In genomic region chr6:83192456-83192855, GRCh38 we compare ENCODE assay signal across 8 cellular contexts. TPM values are rescaled to one million over a fixed set of nuclear protein-coding genes. Genes with fewer than 3 reads are reported as not detected.
DNase-seq lines count a peak whose midpoint lies in the region; ATAC-seq, FAIRE-seq and TF ChIP-seq lines count a peak whose summit lies in the region.

No MANE protein-coding gene starts in this region.

- H3K27me3 Mint-ChIP-seq in activated naive CD4-positive, alpha-beta T cell treated with anti-CD3 and anti-CD28 coated beads, Interleukin-2, amount 10 ng/mL, durations not matched to agents 7 days and 5 days = peaks cover 12% of the 10 kb centered on the region

- H3K9me3 Mint-ChIP-seq in activated naive CD4-positive, alpha-beta T cell treated with anti-CD3 and anti-CD28 coated beads, Interleukin-2, amount 10 ng/mL, durations not matched to agents 7 days and 5 days = no peaks in the 10 kb centered on the region
- H3K9me3 Mint-ChIP-seq in activated naive CD4-positive, alpha-beta T cell treated with anti-CD3 and anti-CD28 coated beads, Interleukin-2, amount 50 U/mL, for 72 hours = no peaks in the 10 kb centered on the region

- H3K4me1 Mint-ChIP-seq in activated naive CD4-positive, alpha-beta T cell treated with anti-CD3 and anti-CD28 coated beads, Interleukin-2, amount 10 ng/mL, durations not matched to agents 7 days and 5 days = peaks cover 44% of the 10 kb centered on the region

- H3K9me1 ChIP-seq in keratinocyte (ENCODE audit: control insufficient read depth, extremely low read depth, insufficient read depth, low read length) = no peaks in the 10 kb centered on the region

- H3K79me2 ChIP-seq in keratinocyte (ENCODE audit: control insufficient read depth, insufficient read depth, low read length) = peaks cover 26% of the 10 kb centered on the region

- H2AFZ ChIP-seq in keratinocyte (ENCODE audit: control insufficient read depth, low read length) = peak overlapping the region; percentile 98

- H3K4me1 ChIP-seq in keratinocyte (ENCODE audit: control insufficient read depth, extremely low read depth, insufficient read depth, low read length) (peaks cover 13% of the 10 kb centered on the region), tibial artery (peaks cover 0 to 37% (median 13%) of the 10 kb centered on the region in 4 donors)

- TF ChIP-seq CTCF in keratinocyte (optimal IDR thresholded peaks at IDR 0.05 in 1 of 3, IDR thresholded peaks at IDR 0.05 in 1 of 3, conservative IDR thresholded peaks at IDR 0.05 in 1 of 3; ENCODE audit: extremely low read depth in 1 of 3, insufficient read depth in 2 of 3, low read length in 3 of 3) = no peak
- no peak for TF ChIP-seq CTCF in tibial artery (IDR thresholded peaks at IDR 0.05)

- DNase-seq in activated naive CD4-positive, alpha-beta T cell treated with anti-CD3 and anti-CD28 coated beads, Interleukin-2, amount 10 ng/mL, durations not matched to agents 7 days and 5 days = no peak
- DNase-seq in activated naive CD4-positive, alpha-beta T cell treated with anti-CD3 and anti-CD28 coated beads, Interleukin-2, amount 50 U/mL, for 16 hours = no peak
- no peak for DNase-seq in activated naive CD4-positive, alpha-beta T cell treated with anti-CD3 and anti-CD28 coated beads, Interleukin-2, amount 50 U/mL, for 72 hours (ENCODE audit: low spot score in 2 of 2)
- DNase-seq in keratinocyte (ENCODE audit: low read depth, low spot score) = no peak
- no peak for DNase-seq in tibial artery
- DNase-seq in HEK293T (ENCODE audit: extremely low spot score) = no peak
- no peak for DNase-seq in activated CD4-positive, CD25-positive, alpha-beta regulatory T cell (lab: John Stamatoyannopoulos, UW)

- H3K9me3 ChIP-seq in keratinocyte (ENCODE audit: control insufficient read depth, low read depth, low read length) (no peaks in the 10 kb centered on the region), tibial artery (no peaks in the 10 kb centered on the region)

- H3K27me3 ChIP-seq in keratinocyte (ENCODE audit: control insufficient read depth, extremely low read depth, insufficient read depth, low read length) (no peaks in the 10 kb centered on the region), tibial artery (no peaks in the 10 kb centered on the region)

- H3K4me2 ChIP-seq in keratinocyte (ENCODE audit: control insufficient read depth, extremely low read depth, insufficient read depth, low read depth, low read length) = peak overlapping the region; percentile 84

- POLR2A ChIA-PET in HEK293T (lab: Yijun Ruan, JAX) = no interaction called here

- intact Hi-C loops in tibial artery (cut with DNase I; ENCODE audit: low total_unique reads) = no loop called here

- peak overlapping the region; percentile 93 for H3K9ac ChIP-seq in keratinocyte (ENCODE audit: control insufficient read depth, extremely low read depth, insufficient read depth, low read length)

- H4K20me1 ChIP-seq in keratinocyte (ENCODE audit: control insufficient read depth, extremely low read depth, insufficient read depth, low read length) = no peaks in the 10 kb centered on the region

- H3K36me3 Mint-ChIP-seq in activated naive CD4-positive, alpha-beta T cell treated with anti-CD3 and anti-CD28 coated beads, Interleukin-2, amount 10 ng/mL, durations not matched to agents 7 days and 5 days = peaks cover 25% of the 10 kb centered on the region
- peaks cover 6 to 10% of the 10 kb centered on the region in 2 donors for H3K36me3 Mint-ChIP-seq in activated naive CD4-positive, alpha-beta T cell treated with anti-CD3 and anti-CD28 coated beads, Interleukin-2, amount 50 U/mL, for 72 hours

- dilution Hi-C loops in keratinocyte (cut with MboI; ENCODE audit: extremely low pct_ligation_motif_present, low sequenced_read_pairs) = no loop called here

- peak overlapping the region; percentile 97 for H3K4me3 Mint-ChIP-seq in activated naive CD4-positive, alpha-beta T cell treated with anti-CD3 and anti-CD28 coated beads, Interleukin-2, amount 10 ng/mL, durations not matched to agents 7 days and 5 days

- ATAC-seq in activated naive CD4-positive, alpha-beta T cell treated with anti-CD3 and anti-CD28 coated beads, Interleukin-2, amount 50 U/mL, for 72 hours = peak; percentile 3 to 28
- no peak for ATAC-seq in HG03469 (IDR thresholded peaks at IDR 0.05; ENCODE audit: unreplicated experiment)

- peak overlapping the region; percentile 91 for H3K27ac Mint-ChIP-seq in activated naive CD4-positive, alpha-beta T cell treated with anti-CD3 and anti-CD28 coated beads, Interleukin-2, amount 10 ng/mL, durations not matched to agents 7 days and 5 days
- H3K27ac Mint-ChIP-seq in activated naive CD4-positive, alpha-beta T cell treated with anti-CD3 and anti-CD28 coated beads, Interleukin-2, amount 50 U/mL, for 72 hours = peak overlapping the region; percentile 94 to 95

- CTCF ChIA-PET in activated naive CD4-positive, alpha-beta T cell treated with anti-CD3 and anti-CD28 coated beads, Interleukin-2, amount 10 ng/mL, durations not matched to agents 7 days and 5 days (lab: Charles Lee) = interaction anchor here (1.1 kb wide), 1 partner anchor 125 kb away, joined by 6 read pairs; the partner anchor contains the start of gene DOP1A
- CTCF ChIA-PET in HEK293T (lab: Yijun Ruan, JAX) = no interaction called here

- no peak for FAIRE-seq in keratinocyte (lab: Jason Lieb, UNC)

- peaks cover 0 to 31% of the 10 kb centered on the region in 2 experiments for H3K36me3 ChIP-seq in keratinocyte (ENCODE audit: control insufficient read depth in 2 of 2, extremely low read depth in 1 of 2, insufficient read depth in 2 of 2, low read length in 2 of 2)
- peaks cover 0 to 34% (median 7%) of the 10 kb centered on the region in 3 donors for H3K36me3 ChIP-seq in tibial artery

- H3K4me3 ChIP-seq in keratinocyte (ENCODE audit: control insufficient read depth in 2 of 3, extremely low read depth in 1 of 3, insufficient read depth in 2 of 3, low read depth in 1 of 3, low read length in 3 of 3) (peak overlapping the region; percentile 89 to 90 (median 89)), tibial artery (peak overlapping the region; percentile 66 to 99)

- peak overlapping the region; percentile 88 for H3K27ac ChIP-seq in keratinocyte (ENCODE audit: control insufficient read depth, insufficient read depth, low read length)
- H3K27ac ChIP-seq in tibial artery = peak overlapping the region; percentile 77 to 96

TF ChIP-seq in HEK293T, 16 proteins besides CTCF, POLR2A, EP300 and RAD21:
- TF ChIP-seq ZNF384 (IDR thresholded peaks at IDR 0.05) (no peak), NFRKB (IDR thresholded peaks at IDR 0.05) (no peak), ELF4 (IDR thresholded peaks at IDR 0.05) (no peak), PKNOX1 (IDR thresholded peaks at IDR 0.05) (no peak), ARNT (IDR thresholded peaks at IDR 0.05) (no peak)
TF ChIP-seq in HEK293T: peak in this region for 0.

RNA-seq across cellular contexts. Expression of gene PGM3, which starts 0.6 kb away (rescaled TPM):
- 10 to 100 TPM; 24.4 to 25.0 TPM for total RNA-seq in activated naive CD4-positive, alpha-beta T cell treated with anti-CD3 and anti-CD28 coated beads, Interleukin-2, amount 50 U/mL, for 72 hours
- 24.0 to 32.1 TPM (median 28.9 TPM) in 3 replicates for polyA plus RNA-seq in keratinocyte
- polyA plus RNA-seq in keratinocyte (2011; ENCODE audit: low read depth) = 17.9 TPM
- 14.5 and 29.5 TPM in 2 replicates for polyA plus RNA-seq in keratinocyte (2011; cell fraction: cytosol; rRNA removed)
- polyA plus RNA-seq in keratinocyte (2011; cell fraction: nucleus; rRNA removed) = 21.7 and 25.1 TPM in 2 replicates
- polyA plus RNA-seq in keratinocyte (2012; ENCODE audit: low replicate concordance) = 18.5 and 31.0 TPM in 2 replicates
- polyA minus RNA-seq in keratinocyte = 28.1 to 83.9 TPM (median 44.5 TPM) in 3 replicates
- polyA minus RNA-seq in keratinocyte (2011; cell fraction: cytosol; rRNA and poly(A)+ RNA removed) = 19.4 TPM
- 20.3 and 42.5 TPM in 2 replicates for polyA minus RNA-seq in keratinocyte (2011; cell fraction: nucleus; rRNA and poly(A)+ RNA removed)

RNA-seq across cellular contexts. Expression of gene RWDD2A, which starts 0.7 kb away (rescaled TPM):
- 1 to 10 TPM in 1 of 2 donors, under 1 TPM in 1; 0.77 to 2.3 TPM for total RNA-seq in activated naive CD4-positive, alpha-beta T cell treated with anti-CD3 and anti-CD28 coated beads, Interleukin-2, amount 50 U/mL, for 72 hours
- polyA plus RNA-seq in keratinocyte = 1.2 to 1.5 TPM (median 1.3 TPM) in 3 replicates
- 0.45 TPM for polyA plus RNA-seq in keratinocyte (2011; ENCODE audit: low read depth)
- 0.64 and 1.2 TPM in 2 replicates for polyA plus RNA-seq in keratinocyte (2011; cell fraction: cytosol; rRNA removed)
- 1.2 and 2.1 TPM in 2 replicates for polyA plus RNA-seq in keratinocyte (2011; cell fraction: nucleus; rRNA removed)
- polyA plus RNA-seq in keratinocyte (2012; ENCODE audit: low replicate concordance) = 0.79 and 1.2 TPM in 2 replicates
- polyA minus RNA-seq in keratinocyte = 0.30 to 0.76 TPM (median 0.70 TPM) in 3 replicates
- polyA minus RNA-seq in keratinocyte (2011; cell fraction: cytosol; rRNA and poly(A)+ RNA removed) = not detected
- 0.53 and 0.93 TPM in 2 replicates for polyA minus RNA-seq in keratinocyte (2011; cell fraction: nucleus; rRNA and poly(A)+ RNA removed)
